Comparison of ENCODE assay signal across 8 cellular contexts in the genomic region with DNA sequence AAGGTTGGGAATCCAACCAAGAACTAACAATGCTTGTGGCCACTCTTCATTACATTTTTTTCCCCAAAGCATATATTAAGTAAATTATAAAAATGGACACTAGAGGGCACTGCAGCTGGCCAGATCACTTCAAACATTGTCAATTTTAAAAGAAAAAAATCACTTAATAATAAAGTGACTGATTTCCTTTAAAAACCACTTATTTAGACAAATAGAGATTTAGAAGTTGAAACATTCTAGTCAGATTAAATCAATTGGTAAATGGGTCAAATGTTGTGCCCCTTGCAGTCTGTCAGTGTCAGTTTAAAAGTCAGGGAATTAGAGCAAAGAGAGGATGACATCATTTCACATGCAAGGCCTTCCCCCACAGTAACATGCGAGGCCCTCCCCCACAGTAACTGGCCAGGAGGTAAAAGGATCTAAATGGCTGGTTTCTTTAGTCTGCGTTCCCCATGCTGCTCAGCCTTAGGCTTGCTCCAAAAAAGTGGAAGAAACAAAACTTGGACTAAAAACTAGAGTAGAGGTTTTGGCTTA.
A peak's percentile ranks its signal among the peaks of the same experiment; 100 is the strongest.
DNase-seq lines count a peak whose midpoint lies in the region; ATAC-seq, FAIRE-seq and TF ChIP-seq lines count a peak whose summit lies in the region.

No MANE protein-coding gene starts in this region.

- ATAC-seq in GM18517 (IDR thresholded peaks at IDR 0.05; ENCODE audit: unreplicated experiment) (no peak), HG03571 (IDR thresholded peaks at IDR 0.05; ENCODE audit: unreplicated experiment) (no peak)

- H3K9me1 ChIP-seq in endothelial cell of umbilical vein (replicated peaks; ENCODE audit: control insufficient read depth, extremely low read depth, insufficient read depth, low read length), result no peaks in the 10 kb centered on the region

- no peaks in the 10 kb centered on the region for H3K9me2 ChIP-seq in Karpas-422 (replicated peaks; ENCODE audit: insufficient read depth, low read length)

- H2AFZ ChIP-seq in Karpas-422 (ENCODE audit: low read length) (no peak overlapping the region), endothelial cell of umbilical vein (ENCODE audit: low read depth, low read length) (no peak overlapping the region), neural progenitor cell (replicated peaks) (no peak overlapping the region)

- WGBS in small intestine, 3 donors, result 46 to 60% (median 54%) methylated on average over 2 of the region's 2 CpGs

- TF ChIP-seq CTCF in endothelial cell of umbilical vein (IDR thresholded peaks at IDR 0.05; ENCODE audit: extremely low read depth in 1 of 2, insufficient read depth in 1 of 2, low read depth in 1 of 2, low read length in 2 of 2) (peak; percentile 23 to 35), neural progenitor cell (IDR thresholded peaks at IDR 0.05) (peak; percentile 87)

- H3K36me3 ChIP-seq in Karpas-422 (ENCODE audit: insufficient read depth, low read length) (no peaks in the 10 kb centered on the region), endothelial cell of umbilical vein (ENCODE audit: control insufficient read depth in 2 of 2, extremely low read depth in 1 of 2, insufficient read depth in 2 of 2, low read length in 2 of 2) (no peaks in the 10 kb centered on the region), neural progenitor cell (no peaks in the 10 kb centered on the region), small intestine (ENCODE audit: control insufficient read depth in 2 of 2, insufficient read depth in 2 of 2, low read length in 2 of 2) (no peaks in the 10 kb centered on the region)

- intact Hi-C loops in endothelial cell of umbilical vein (cut with micrococcal nuclease), result loop anchor here (1.0 to 2.0 kb wide), 6 partner anchors 167 to 475 kb away; a partner anchor contains a TSS

- DNase-seq in DMS53 (lab: John Stamatoyannopoulos, UW), result peak; percentile 82
- peak; percentile 78 for DNase-seq in Karpas-422
- peak; percentile 56 for DNase-seq in RCC 7860 (ENCODE audit: low spot score)
- peak; percentile 90 for DNase-seq in endothelial cell of umbilical vein (ENCODE audit: low read depth, low spot score)
- DNase-seq in neural progenitor cell (ENCODE audit: low spot score), result peak; percentile 43
- no peak for DNase-seq in small intestine

- no peak overlapping the region for H3K27ac Mint-ChIP-seq in neural progenitor cell

- peaks cover 6% of the 10 kb centered on the region; the same call in 1 of the 2 replicates for H3K4me1 ChIP-seq in Karpas-422 (ENCODE audit: low read length)
- peaks cover 91% of the 10 kb centered on the region for H3K4me1 ChIP-seq in endothelial cell of umbilical vein (ENCODE audit: control insufficient read depth, extremely low read depth, insufficient read depth, low read length)
- H3K4me1 ChIP-seq in neural progenitor cell, result peaks cover 2% of the 10 kb centered on the region
- H3K4me1 ChIP-seq in small intestine (ENCODE audit: control insufficient read depth in 2 of 2, insufficient read depth in 1 of 2, low read depth in 1 of 2, low read length in 1 of 2), result no peaks in the 10 kb centered on the region

- H3K79me2 ChIP-seq in Karpas-422 (ENCODE audit: low read length) (no peaks in the 10 kb centered on the region), endothelial cell of umbilical vein (ENCODE audit: control insufficient read depth, insufficient read depth, low read length) (no peaks in the 10 kb centered on the region), neural progenitor cell (ENCODE audit: low read depth) (no peaks in the 10 kb centered on the region)

- POLR2A ChIA-PET in endothelial cell of umbilical vein (lab: Charles Lee), result no interaction called here

- H3K4me1 Mint-ChIP-seq in neural progenitor cell, result peaks cover 6% of the 10 kb centered on the region

- BruUV-seq in endothelial cell of umbilical vein (replicated peaks; lab: Mats Ljungman, UMichigan), result no TSS peak

- no peaks in the 10 kb centered on the region for H3F3A ChIP-seq in neural progenitor cell (ENCODE audit: low read depth)

- FAIRE-seq in RCC 7860 (lab: Jason Lieb, UNC) (peak; percentile 86), endothelial cell of umbilical vein (lab: Jason Lieb, UNC) (no peak), small intestine (lab: Jason Lieb, UNC) (no peak)

- no peaks in the 10 kb centered on the region for H3K9me3 Mint-ChIP-seq in neural progenitor cell

- no peaks in the 10 kb centered on the region for H3K36me3 Mint-ChIP-seq in neural progenitor cell

- H4K20me1 ChIP-seq in Karpas-422 (ENCODE audit: insufficient read depth, low read depth, low read length), result no peaks in the 10 kb centered on the region
- H4K20me1 ChIP-seq in endothelial cell of umbilical vein (replicated peaks; ENCODE audit: control insufficient read depth, extremely low read depth, insufficient read depth, low read length), result no peaks in the 10 kb centered on the region
- no peaks in the 10 kb centered on the region for H4K20me1 ChIP-seq in neural progenitor cell (ENCODE audit: low read depth)

- H3K9ac ChIP-seq in Karpas-422 (ENCODE audit: low read length) (no peak overlapping the region), endothelial cell of umbilical vein (replicated peaks; ENCODE audit: extremely low read depth, insufficient read depth, low read length) (peak overlapping the region; percentile 66), neural progenitor cell (no peak overlapping the region)

- H3K27me3 ChIP-seq in Karpas-422 (ENCODE audit: low read length) (no peaks in the 10 kb centered on the region), endothelial cell of umbilical vein (ENCODE audit: control insufficient read depth in 2 of 2, insufficient read depth in 2 of 2, low read length in 2 of 2) (no peaks in the 10 kb centered on the region), neural progenitor cell (peaks cover 34% of the 10 kb centered on the region), small intestine (ENCODE audit: control insufficient read depth in 2 of 2, insufficient read depth in 2 of 2, low read length in 2 of 2) (no peaks in the 10 kb centered on the region)

- H3K27ac ChIP-seq in Karpas-422 (ENCODE audit: low read length), result no peak overlapping the region
- H3K27ac ChIP-seq in endothelial cell of umbilical vein (ENCODE audit: insufficient read depth, low read depth, low read length), result peak overlapping the region; percentile 78
- no peak overlapping the region for H3K27ac ChIP-seq in neural progenitor cell
- H3K27ac ChIP-seq in small intestine (ENCODE audit: low read depth in 1 of 2, low read length in 1 of 2), result peak overlapping the region in 1 of 2 donors; percentile 5

- TF ChIP-seq POLR2A in endothelial cell of umbilical vein (IDR thresholded peaks at IDR 0.05; ENCODE audit: low read depth, low read length), result no peak

- dilution Hi-C loops in endothelial cell of umbilical vein (cut with MboI; ENCODE audit: extremely low pct_ligation_motif_present, low sequenced_read_pairs), result no loop called here

- H3K4me3 Mint-ChIP-seq in neural progenitor cell, result no peak overlapping the region

- no peak overlapping the region for H3K4me3 ChIP-seq in Karpas-422 (ENCODE audit: low read length)
- no peak overlapping the region for H3K4me3 ChIP-seq in endothelial cell of umbilical vein (replicated peaks in 1 of 3; ENCODE audit: insufficient read depth in 1 of 3, low read depth in 1 of 3, low read length in 3 of 3)
- H3K4me3 ChIP-seq in neural progenitor cell, result no peak overlapping the region
- H3K4me3 ChIP-seq in small intestine (ENCODE audit: low read depth in 1 of 2, low read length in 2 of 2), result no peak overlapping the region

- CTCF ChIA-PET in endothelial cell of umbilical vein (lab: Charles Lee), result interaction anchor here (1.0 to 2.1 kb wide), 11 partner anchors 9 to 474 kb away, joined by 3 to 7 read pairs (median 5); no protein-coding TSS in a partner anchor

- H3K4me2 ChIP-seq in Karpas-422 (ENCODE audit: low read depth, low read length, poor library complexity, severe bottlenecking) (no peak overlapping the region), endothelial cell of umbilical vein (ENCODE audit: insufficient read depth, low read length) (peak overlapping the region; percentile 78), neural progenitor cell (no peak overlapping the region)

- no peaks in the 10 kb centered on the region for H3K9me3 ChIP-seq in Karpas-422 (ENCODE audit: low read length)
- no peaks in the 10 kb centered on the region for H3K9me3 ChIP-seq in endothelial cell of umbilical vein (replicated peaks; ENCODE audit: control insufficient read depth, insufficient read depth, low read length)
- H3K9me3 ChIP-seq in neural progenitor cell (ENCODE audit: low read depth), result no peaks in the 10 kb centered on the region
- no peaks in the 10 kb centered on the region for H3K9me3 ChIP-seq in small intestine (ENCODE audit: control insufficient read depth, low read depth)

- no peaks in the 10 kb centered on the region for H3K27me3 Mint-ChIP-seq in neural progenitor cell (ENCODE audit: insufficient read depth, low read depth)

TF ChIP-seq in endothelial cell of umbilical vein, 7 proteins besides CTCF, POLR2A, EP300 and RAD21:
- peak; percentile 56 for TF ChIP-seq JUN (IDR thresholded peaks at IDR 0.05; ENCODE audit: borderline replicate concordance, insufficient read depth, insufficient read length, low read depth)
- no peak for TF ChIP-seq POLR2AphosphoS5 (IDR thresholded peaks at IDR 0.05; ENCODE audit: insufficient read depth, low read depth, low read length)
